27 cellular contexts compared by ENCODE assay signal in genomic region chr21:31570824-31571425, GRCh38.
DNase-seq lines count a peak whose midpoint lies in the region; ATAC-seq and TF ChIP-seq lines count a peak whose summit lies in the region.
"Had no signal": no experiment of that assay in that cellular context is flagged by ENCODE, and none has a peak within 500 bp of the region (broad histone marks: within the 10 kb centered on the region; RNA-seq: fewer than 3 reads in every experiment).

No MANE protein-coding gene starts in this region.

- no peak overlapping the region for H4K8ac ChIP-seq in trophoblast cell (ENCODE audit: low read depth, low read length)

- H3K79me2 ChIP-seq in MM.1S (ENCODE audit: low read length) = no peaks in the 10 kb centered on the region
- no peaks in the 10 kb centered on the region for H3K79me2 ChIP-seq in trophoblast cell (ENCODE audit: control insufficient read depth, insufficient read depth, low read length, poor library complexity)

- in situ Hi-C loops in KBM-7 (cut with MboI; ENCODE audit: low pct_unique_long_range_greater_than_20kb, low sequenced_read_pairs) = no loop called here

- H3K14ac ChIP-seq in trophoblast cell (ENCODE audit: low read length) = no peak overlapping the region

- no peak overlapping the region for H2BK12ac ChIP-seq in trophoblast cell (ENCODE audit: low read length)

- H2BK120ac ChIP-seq in trophoblast cell (ENCODE audit: insufficient read depth, low read length, poor library complexity) = no peak overlapping the region

- no peak overlapping the region for H4K12ac ChIP-seq in trophoblast cell (ENCODE audit: low read depth, low read length)

- H3K23ac ChIP-seq in trophoblast cell (ENCODE audit: low read length) = no peak overlapping the region

- H3K27ac ChIP-seq in BLaER1 treated with 17β-estradiol and CSF1 and Interleukin-3, amounts not matched to agents 10 nM and 100 nM = no peak overlapping the region; a peak in 1 of 22 replicates
- H3K27ac ChIP-seq in MM.1S (ENCODE audit: low read length) (no peak overlapping the region), trophoblast cell (ENCODE audit: low read depth, low read length) (no peak overlapping the region)
- H3K27ac ChIP-seq: C4-2B, GM23248, PC-9, SJSA1 had no signal

- no peak for ATAC-seq in GM18519 (IDR thresholded peaks at IDR 0.05; ENCODE audit: low FRiP score, unreplicated experiment)
- ATAC-seq: CD8-positive, alpha-beta T cell had no signal

- no peak overlapping the region for H3K18ac ChIP-seq in trophoblast cell (ENCODE audit: low read length)

- no peak overlapping the region for H3K4me3 ChIP-seq in BLaER1 treated with 17β-estradiol and CSF1 and Interleukin-3, amounts not matched to agents 10 nM and 100 nM
- no peak overlapping the region for H3K4me3 ChIP-seq in MM.1S (ENCODE audit: low read length)
- no peak overlapping the region for H3K4me3 ChIP-seq in trophoblast cell (ENCODE audit: low read depth, low read length)
- H3K4me3 ChIP-seq: GM23248, PC-9, SJSA1 had no signal

- H3K79me1 ChIP-seq in trophoblast cell (ENCODE audit: low read length) = no peaks in the 10 kb centered on the region

- no peaks in the 10 kb centered on the region for H4K20me1 ChIP-seq in BLaER1 treated with 17β-estradiol and CSF1 and Interleukin-3, amounts not matched to agents 10 nM and 100 nM
- no peaks in the 10 kb centered on the region for H4K20me1 ChIP-seq in MM.1S (ENCODE audit: insufficient read depth, low read length)

- H3K4me1 ChIP-seq in BLaER1 treated with 17β-estradiol and CSF1 and Interleukin-3, amounts not matched to agents 10 nM and 100 nM = peaks cover 14 to 26% (median 23%) of the 10 kb centered on the region in 10 experiments
- H3K4me1 ChIP-seq in MM.1S (ENCODE audit: low read length) (peaks cover 29% of the 10 kb centered on the region), trophoblast cell (ENCODE audit: control insufficient read depth in 1 of 2, insufficient read depth in 2 of 2, low read length in 2 of 2) (no peaks in the 10 kb centered on the region)
- H3K4me1 ChIP-seq: SJSA1 had no signal

- H3K4me2 ChIP-seq in BLaER1 treated with 17β-estradiol and CSF1 and Interleukin-3, amounts not matched to agents 10 nM and 100 nM = peak overlapping the region; percentile 11 to 59 (median 41); a peak in 20 of 22 replicates
- H3K4me2 ChIP-seq in MM.1S (ENCODE audit: low read depth, low read length) = peak overlapping the region; percentile 1; the same call in 1 of the 2 replicates
- H3K4me2 ChIP-seq in trophoblast cell (ENCODE audit: low read length) = no peak overlapping the region
- H3K4me2 ChIP-seq: PC-9 had no signal

- no peak overlapping the region for H3K9ac ChIP-seq in BLaER1 treated with 17β-estradiol and CSF1 and Interleukin-3, amounts not matched to agents 10 nM and 100 nM
- H3K9ac ChIP-seq in MM.1S (ENCODE audit: low read length) (no peak overlapping the region), trophoblast cell (ENCODE audit: low read length) (no peak overlapping the region)
- H3K9ac ChIP-seq: GM23248 had no signal

- H3K27me3 ChIP-seq in BLaER1 treated with 17β-estradiol and CSF1 and Interleukin-3, amounts not matched to agents 10 nM and 100 nM = no peaks in the 10 kb centered on the region
- H3K27me3 ChIP-seq in MM.1S (replicated peaks; ENCODE audit: insufficient read depth, low read length) (no peaks in the 10 kb centered on the region), trophoblast cell (ENCODE audit: insufficient read depth, low read length) (no peaks in the 10 kb centered on the region)
- H3K27me3 ChIP-seq: SJSA1 had no signal

- TF ChIP-seq CTCF in MM.1S (IDR thresholded peaks at IDR 0.05; ENCODE audit: low read length) = no peak

- no peak overlapping the region for H2BK5ac ChIP-seq in trophoblast cell (ENCODE audit: low read depth, low read length, poor library complexity)

- H2AFZ ChIP-seq in MM.1S (ENCODE audit: low read length) (no peak overlapping the region), trophoblast cell (ENCODE audit: insufficient read depth, low read length, poor library complexity) (no peak overlapping the region)
- H2AFZ ChIP-seq: GM23248, PC-9 had no signal

- WGBS in trophoblast cell (ENCODE audit: extremely low coverage, insufficient coverage, insufficient read length) = no CpG with 5 or more reads among the region's 8 CpGs

- no peaks in the 10 kb centered on the region for H3K9me2 ChIP-seq in MM.1S (replicated peaks; ENCODE audit: insufficient read depth, low read length)

- H3F3A ChIP-seq in MM.1S (ENCODE audit: insufficient read depth, low read length) = peaks cover 15% of the 10 kb centered on the region; the same call in 1 of the 2 replicates

- peaks cover 0 to 8% (median 0%) of the 10 kb centered on the region in 11 experiments; a peak in 2 of 22 replicates for H3K36me3 ChIP-seq in BLaER1 treated with 17β-estradiol and CSF1 and Interleukin-3, amounts not matched to agents 10 nM and 100 nM
- H3K36me3 ChIP-seq in MM.1S (replicated peaks; ENCODE audit: insufficient read depth, low read length) (no peaks in the 10 kb centered on the region), trophoblast cell (ENCODE audit: control insufficient read depth in 1 of 2, insufficient read depth in 2 of 2, low read length in 2 of 2) (no peaks in the 10 kb centered on the region)
- H3K36me3 ChIP-seq: SJSA1 had no signal

- DNase-seq in MM.1S (no peak), foreskin melanocyte (peak; percentile 67), trophoblast cell (peak; percentile 74 to 86), KBM-7 (no peak), AG08395 (ENCODE audit: low spot score) (no peak)
- DNase-seq: AML-193; CD8-positive, alpha-beta T cell; DMS79 treated with DMSO at 0.1 percent for 48 hours; GF-D8; GM23248; HCEC 1CT; KG1; NCI-H1048; NCI-H1417; NCI-H1694; NCI-H2081 treated with DMSO at 0.1 percent for 48 hours; NCI-H446 treated with DMSO at 0.1 percent for 48 hours; NCI-H526; NCI-H82; PC-9; Right ventricle myocardium superior; RPMI8226; T-helper 1 cell had no signal

- H2AK5ac ChIP-seq in trophoblast cell (ENCODE audit: low read length) = no peak overlapping the region

- H3K9me3 ChIP-seq in BLaER1 treated with 17β-estradiol and CSF1 and Interleukin-3, amounts not matched to agents 10 nM and 100 nM (replicated peaks in 1 of 11) = peaks cover 12 to 25% (median 17%) of the 10 kb centered on the region in 11 experiments
- H3K9me3 ChIP-seq in MM.1S (replicated peaks; ENCODE audit: insufficient read depth, low read length) (no peaks in the 10 kb centered on the region), trophoblast cell (ENCODE audit: insufficient read depth, low read depth, low read length) (no peaks in the 10 kb centered on the region)
- H3K9me3 ChIP-seq: SJSA1 had no signal

- no peak overlapping the region for H3K4ac ChIP-seq in trophoblast cell (ENCODE audit: low read depth, low read length)

- H4K91ac ChIP-seq in trophoblast cell (ENCODE audit: low read depth, low read length) = no peak overlapping the region

Comparison
In these comparisons a context has a peak if more than half of its experiments do, and no peak if none do; other contexts are left out.
1. DNase-seq: peak in foreskin melanocyte (single experiment) and trophoblast cell (2 of 2); none in MM.1S (single experiment), KBM-7 (single experiment) and AG08395 (single experiment).